21 cellular contexts compared by ENCODE assay signal in the genomic region with DNA sequence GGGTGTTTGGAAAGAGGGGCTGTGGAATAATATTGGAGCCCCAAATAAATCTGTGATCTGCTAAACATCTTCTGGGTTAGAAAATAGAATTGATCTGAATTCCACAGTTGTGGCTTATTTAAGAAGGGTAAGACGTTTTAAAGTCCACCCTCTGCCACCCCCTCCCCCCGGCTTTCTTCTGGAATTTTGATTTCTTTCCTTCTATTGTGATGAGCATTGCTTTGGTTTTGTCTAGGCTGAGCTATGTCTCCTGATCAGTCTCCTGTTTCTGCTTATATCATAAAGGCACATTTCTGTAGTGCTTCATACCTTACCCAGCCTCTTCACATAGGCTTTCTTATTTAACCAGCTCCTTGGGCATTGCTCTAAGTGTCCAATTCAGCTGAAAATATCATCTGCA.
DNase-seq lines count a peak whose midpoint lies in the region; ATAC-seq and TF ChIP-seq lines count a peak whose summit lies in the region.
"Had no signal": no experiment of that assay in that cellular context is flagged by ENCODE, and none has a peak within 500 bp of the region (broad histone marks: within the 10 kb centered on the region; RNA-seq: fewer than 3 reads in every experiment).

No MANE protein-coding gene starts in this region.

- no peak overlapping the region for H3K9ac ChIP-seq in IMR-90 (ENCODE audit: low read depth, low read length)
- H3K9ac ChIP-seq in parathyroid adenoma: no peak overlapping the region
- H3K9ac ChIP-seq: KMS-11 had no signal

- TF ChIP-seq CTCF in A673 (conservative IDR thresholded peaks at IDR 0.05; ENCODE audit: low read depth, low read length): no peak
- no peak for TF ChIP-seq CTCF in IMR-90 (conservative IDR thresholded peaks at IDR 0.05; ENCODE audit: low read depth, low read length)
- TF ChIP-seq CTCF in endothelial cell (IDR thresholded peaks at IDR 0.05; ENCODE audit: unreplicated experiment): no peak
- no peak for TF ChIP-seq CTCF in parathyroid adenoma (IDR thresholded peaks at IDR 0.05)

- peak overlapping the region; percentile 61; the same call in 1 of the 2 replicates for H4K5ac ChIP-seq in IMR-90 (ENCODE audit: low read depth, low read length)

- no peak overlapping the region for H2BK5ac ChIP-seq in IMR-90 (ENCODE audit: low read depth, low read length, poor library complexity, severe bottlenecking)

- peak overlapping the region; percentile 72; the same call in 1 of the 2 replicates for H2AK5ac ChIP-seq in IMR-90 (ENCODE audit: low read depth, low read length)

- POLR2A ChIA-PET in A673 (lab: Charles Lee; ENCODE audit: low non-redundant PET): no interaction called here
- POLR2A ChIA-PET in IMR-90 (lab: Charles Lee; ENCODE audit: unreplicated experiment): interaction anchor here (0.5 kb wide), 1 partner anchor 9 kb away, joined by 3 read pairs; no protein-coding TSS in a partner anchor

- H3K4me3 Mint-ChIP-seq in endothelial cell (ENCODE audit: unreplicated experiment): peak overlapping the region; percentile 22
- H3K4me3 Mint-ChIP-seq: B cell; natural killer cell treated with Interleukin-12 subunit alpha and Interleukin-12 subunit beta and Interleukin-15 and Interleukin-18, amount 100 ng/mL, for 72 hours had no signal

- H4K20me1 ChIP-seq in IMR-90 (ENCODE audit: insufficient read depth, low read length): no peaks in the 10 kb centered on the region

- dilution Hi-C loops in IMR-90 (cut with HindIII; ENCODE audit: low sequenced_read_pairs, unreplicated experiment): no loop called here

- H3K4me1 ChIP-seq in A673 (ENCODE audit: insufficient read depth, low read length, poor library complexity, severe bottlenecking): peaks cover 64% of the 10 kb centered on the region
- H3K4me1 ChIP-seq in IMR-90 (ENCODE audit: control insufficient read depth, insufficient read depth, low read length): peaks cover 13% of the 10 kb centered on the region
- peaks cover 16% of the 10 kb centered on the region for H3K4me1 ChIP-seq in parathyroid adenoma

- H2AFZ ChIP-seq in IMR-90 (replicated peaks; ENCODE audit: low read length, poor library complexity) (no peak overlapping the region), parathyroid adenoma (peak overlapping the region; percentile 67)

- H3K27me3 ChIP-seq in A673 (replicated peaks; ENCODE audit: insufficient read depth, low read depth, low read length, poor library complexity) (no peaks in the 10 kb centered on the region), IMR-90 (ENCODE audit: control insufficient read depth, insufficient read depth, low read length) (no peaks in the 10 kb centered on the region), parathyroid adenoma (ENCODE audit: control insufficient read depth, insufficient read depth, low read length) (no peaks in the 10 kb centered on the region)
- H3K27me3 ChIP-seq: spleen, testis had no signal

- peak overlapping the region; percentile 61; the same call in 1 of the 2 replicates for H3K14ac ChIP-seq in IMR-90 (replicated peaks; ENCODE audit: low read depth, low read length)

- no peak for TF ChIP-seq POLR2A in IMR-90 (IDR thresholded peaks at IDR 0.05; ENCODE audit: low read depth, low read length)

- peak overlapping the region; percentile 46 for H3K4ac ChIP-seq in IMR-90 (ENCODE audit: low read depth, low read length)

- H3K4me2 ChIP-seq in IMR-90 (ENCODE audit: low read depth, low read length) (no peak overlapping the region), parathyroid adenoma (ENCODE audit: low read length) (no peak overlapping the region)
- H3K4me2 ChIP-seq: KMS-11 had no signal

- no peak overlapping the region for H3K56ac ChIP-seq in IMR-90 (ENCODE audit: extremely low read depth, insufficient read depth, low read length)

- peak overlapping the region; percentile 81 for H3K27ac Mint-ChIP-seq in endothelial cell (ENCODE audit: unreplicated experiment)
- H3K27ac Mint-ChIP-seq: B cell; natural killer cell treated with Interleukin-12 subunit alpha and Interleukin-12 subunit beta and Interleukin-15 and Interleukin-18, amount 100 ng/mL, for 72 hours had no signal

- H3K4me3 ChIP-seq in A673 (ENCODE audit: low read depth, low read length, poor library complexity, severe bottlenecking) (no peak overlapping the region), IMR-90 (ENCODE audit: insufficient read depth, low read depth, low read length) (no peak overlapping the region), parathyroid adenoma (ENCODE audit: low read depth, low read length) (no peak overlapping the region)
- H3K4me3 ChIP-seq: spleen, testis had no signal

- H3K4me1 Mint-ChIP-seq in endothelial cell (ENCODE audit: unreplicated experiment): peaks cover 38% of the 10 kb centered on the region

- H3K27me3 Mint-ChIP-seq in endothelial cell (ENCODE audit: unreplicated experiment): peaks cover 4% of the 10 kb centered on the region
- H3K27me3 Mint-ChIP-seq: B cell, T-cell had no signal

- H3K36me3 Mint-ChIP-seq in endothelial cell (ENCODE audit: low read depth, unreplicated experiment): no peaks in the 10 kb centered on the region
- H3K36me3 Mint-ChIP-seq: natural killer cell treated with Interleukin-12 subunit alpha and Interleukin-12 subunit beta and Interleukin-15 and Interleukin-18, amount 100 ng/mL, for 72 hours; T-cell had no signal

- H3K9me3 ChIP-seq in A673 (ENCODE audit: low read depth, low read length, poor library complexity, severe bottlenecking) (no peaks in the 10 kb centered on the region), IMR-90 (ENCODE audit: control insufficient read depth, insufficient read depth, low read length) (no peaks in the 10 kb centered on the region), parathyroid adenoma (ENCODE audit: control insufficient read depth, low read length) (no peaks in the 10 kb centered on the region)
- H3K9me3 ChIP-seq: spleen, testis had no signal

- peaks cover 7% of the 10 kb centered on the region for H3K9me1 ChIP-seq in IMR-90 (ENCODE audit: insufficient read depth, low read length)

- no peaks in the 10 kb centered on the region for H3K79me2 ChIP-seq in parathyroid adenoma

- H3K18ac ChIP-seq in IMR-90 (ENCODE audit: low read depth, low read length): peak overlapping the region; percentile 71; the same call in 1 of the 2 replicates

- no peak for TF ChIP-seq RAD21 in IMR-90 (IDR thresholded peaks at IDR 0.05; ENCODE audit: low read length)

- H3K36me3 ChIP-seq in A673 (ENCODE audit: insufficient read depth, low read length, poor library complexity, severe bottlenecking): no peaks in the 10 kb centered on the region
- no peaks in the 10 kb centered on the region for H3K36me3 ChIP-seq in IMR-90 (ENCODE audit: control insufficient read depth, insufficient read depth, low read length)
- H3K36me3 ChIP-seq in parathyroid adenoma (ENCODE audit: control insufficient read depth, insufficient read depth, low read length): no peaks in the 10 kb centered on the region
- H3K36me3 ChIP-seq: spleen had no signal

- in situ Hi-C loops in IMR-90 (cut with MboI; ENCODE audit: low sequenced_read_pairs): no loop called here

- intact Hi-C loops in A673 (cut with micrococcal nuclease; ENCODE audit: unreplicated experiment): no loop called here
- intact Hi-C loops in IMR-90 (cut with micrococcal nuclease): no loop called here

- WGBS in IMR-90 (ENCODE audit: extremely low coverage in 2 of 2, insufficient read length in 1 of 2), 2 experiments: no CpG with 5 or more reads among the region's 2 CpGs

- H3K79me1 ChIP-seq in IMR-90 (ENCODE audit: low read depth in 1 of 2, low read length in 2 of 2): no peaks in the 10 kb centered on the region

- DNase-seq in A673 (ENCODE audit: low spot score) (no peak), IMR-90 (no peak), endothelial cell (ENCODE audit: low spot score) (no peak), DMS 273 treated with DMSO at 0.1 percent for 48 hours (lab: John Stamatoyannopoulos, UW) (no peak), occipital lobe (lab: John Stamatoyannopoulos, UW) (no peak)
- DNase-seq in activated CD8-positive, alpha-beta memory T cell treated with anti-CD3 and anti-CD28 coated beads, Interleukin-2, amount 50 U/mL, for 4 hours: no peak
- DNase-seq: activated gamma-delta T cell treated with Interleukin-2 at 50 U/mL for 16 hours; activated T-cell treated with anti-CD3 and anti-CD28 coated beads for 4 hours; COR-L47; EL; foreskin fibroblast; NCI-H2081; NCI-H446; NK-92 treated with Interleukin-12 subunit alpha and Interleukin-12 subunit beta, amount 100 ng/mL, for 24 hours; spleen; T-cell had no signal

- no peak overlapping the region for H2AK9ac ChIP-seq in IMR-90 (replicated peaks; ENCODE audit: low read depth, low read length, poor library complexity)

- H4K91ac ChIP-seq in IMR-90 (ENCODE audit: insufficient read depth, low read depth, low read length): no peak overlapping the region; the same call in 1 of the 2 replicates

- no peak for ATAC-seq in IMR-90 (ENCODE audit: low read depth)
- ATAC-seq: natural killer cell treated with Interleukin-12 subunit alpha and Interleukin-12 subunit beta and Interleukin-15 and Interleukin-18, amount 100 ng/mL, for 72 hours had no signal

- H3K27ac ChIP-seq in A673 (ENCODE audit: low read depth, low read length, poor library complexity, severe bottlenecking) (peak overlapping the region; percentile 44), IMR-90 (ENCODE audit: insufficient read depth, low read length) (no peak overlapping the region), parathyroid adenoma (peak overlapping the region; percentile 65)
- H3K27ac ChIP-seq: KMS-11, testis had no signal

- CTCF ChIA-PET in A673 (lab: Charles Lee): no interaction called here
- CTCF ChIA-PET in IMR-90 (lab: Yijun Ruan, JAX): no interaction called here

- H3K9me3 Mint-ChIP-seq in endothelial cell (ENCODE audit: unreplicated experiment): peaks cover 3% of the 10 kb centered on the region
- H3K9me3 Mint-ChIP-seq: natural killer cell treated with Interleukin-12 subunit alpha and Interleukin-12 subunit beta and Interleukin-15 and Interleukin-18, amount 100 ng/mL, for 72 hours; T-cell had no signal

- H2BK20ac ChIP-seq in IMR-90 (ENCODE audit: low read depth, low read length): peak overlapping the region; percentile 66; the same call in 1 of the 2 replicates

- peak overlapping the region; percentile 42; the same call in 1 of the 2 replicates for H3K23ac ChIP-seq in IMR-90 (ENCODE audit: low read depth, low read length)

- peak overlapping the region; percentile 18 to 31; a peak in 2 of 4 replicates for H4K8ac ChIP-seq in IMR-90 (ENCODE audit: low read depth in 2 of 2, low read length in 2 of 2)

- BruUV-seq in A673 (replicated peaks; lab: Mats Ljungman, UMichigan) (no TSS peak), IMR-90 (replicated peaks; lab: Mats Ljungman, UMichigan) (no TSS peak)

- H2BK120ac ChIP-seq in IMR-90 (ENCODE audit: low read depth, low read length): peak overlapping the region; percentile 60

- peak overlapping the region; percentile 53; the same call in 1 of the 3 replicates for H2BK15ac ChIP-seq in IMR-90 (ENCODE audit: low read depth, low read length)

TF ChIP-seq in IMR-90, 13 proteins besides CTCF, POLR2A, EP300 and RAD21 (continues in another document):
- TF ChIP-seq FOS (IDR thresholded peaks at IDR 0.05; ENCODE audit: low read depth, low read length) (no peak), MXI1 (IDR thresholded peaks at IDR 0.05; ENCODE audit: borderline replicate concordance, low read depth, low read length) (no peak), MAZ (IDR thresholded peaks at IDR 0.05; ENCODE audit: borderline replicate concordance, low read depth, low read length) (no peak), CEBPB (IDR thresholded peaks at IDR 0.05; ENCODE audit: low read depth, low read length) (no peak), SMC3 (IDR thresholded peaks at IDR 0.05; ENCODE audit: low read depth, low read length) (no peak)
